In the genomic region with DNA sequence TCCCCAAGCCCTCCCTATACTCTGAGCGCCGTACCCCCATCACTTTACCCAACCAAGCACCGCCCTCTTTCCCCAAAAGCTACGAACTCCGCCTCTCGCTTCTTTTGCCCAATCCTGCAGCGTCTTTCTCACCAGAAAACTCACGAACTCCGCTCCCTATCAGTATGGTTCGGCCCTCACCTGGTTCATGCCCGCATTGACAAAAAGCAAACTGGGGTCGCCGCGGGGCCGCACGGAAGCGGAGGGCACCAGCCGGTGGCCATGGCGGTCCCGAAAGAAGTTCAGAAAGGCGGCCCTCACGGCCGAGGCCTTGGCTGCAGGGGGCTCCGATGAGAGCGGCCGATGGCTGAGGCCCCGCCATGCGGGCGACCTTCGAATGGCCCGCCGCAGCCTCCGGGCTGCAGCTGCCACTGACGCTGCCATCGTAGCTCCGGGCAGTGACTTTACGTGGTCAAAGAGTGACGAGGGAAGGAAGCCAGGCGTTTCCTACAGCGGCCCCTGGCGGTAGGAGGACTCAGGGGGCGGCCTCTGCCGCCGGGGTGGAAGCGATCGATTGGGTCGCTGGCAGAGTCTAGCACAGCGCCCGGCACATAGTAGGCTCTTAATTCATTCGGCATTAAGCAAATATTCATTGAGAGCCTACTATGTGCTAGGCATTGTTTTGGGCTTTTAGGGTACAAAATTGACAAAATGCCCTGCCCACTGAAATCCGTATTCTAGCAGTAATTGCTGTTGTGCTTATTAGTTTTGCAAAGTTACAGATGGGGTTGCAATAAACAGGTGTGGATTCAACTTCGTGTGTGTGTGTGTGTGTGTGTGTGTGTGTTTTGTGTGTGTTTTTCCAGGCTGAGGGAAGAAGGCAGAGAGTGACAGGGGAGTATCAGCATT, we compare ENCODE assay signal across 8 cellular contexts. TPM values are rescaled to one million over a fixed set of nuclear protein-coding genes. Genes with fewer than 3 reads are reported as not detected.
DNase-seq lines count a peak whose midpoint lies in the region; ATAC-seq and TF ChIP-seq lines count a peak whose summit lies in the region.

A gene (minus strand): TSS at position 447 of the 888 bp plus-strand sequence. CDS start 24 bp downstream, at position 423.

- H2AFZ ChIP-seq in SU-DHL-6 (ENCODE audit: low read depth, low read length, severe bottlenecking) (peak within 1 kb of the TSS; percentile 75), parathyroid adenoma (peak within 1 kb of the TSS; percentile 89)

- no peaks in the 10 kb centered on the region; the same call in 1 of the 2 replicates for H3K36me3 ChIP-seq in SU-DHL-6 (ENCODE audit: low read length)
- peaks cover 24% of the 10 kb centered on the region for H3K36me3 ChIP-seq in cardiac muscle cell
- H3K36me3 ChIP-seq in parathyroid adenoma (ENCODE audit: control insufficient read depth, insufficient read depth, low read length), result no peaks in the 10 kb centered on the region
- H3K36me3 ChIP-seq in tibial nerve, result peaks cover 0 to 37% (median 19%) of the 10 kb centered on the region in 3 donors

- peak; percentile 93 for ATAC-seq in HG02642 (IDR thresholded peaks at IDR 0.05; ENCODE audit: poor library complexity, unreplicated experiment)
- ATAC-seq in activated naive CD8-positive, alpha-beta T cell treated with anti-CD3 and anti-CD28 coated beads, Interleukin-2, amount 10 ng/mL, durations not matched to agents 7 days and 5 days (ENCODE audit: low read depth), result peak; percentile 93

- H3K9ac ChIP-seq in SU-DHL-6 (ENCODE audit: low read length) (peak within 1 kb of the TSS; percentile 74), parathyroid adenoma (peak within 1 kb of the TSS; percentile 25)

- peak in 1 of 2 donors; percentile 37 for TF ChIP-seq POLR2A in tibial nerve (IDR thresholded peaks at IDR 0.05)

- DNase-seq in NCI-H1092 treated with DMSO at 0.1 percent for 48 hours (lab: John Stamatoyannopoulos, UW), result peak; percentile 91
- DNase-seq in activated naive CD8-positive, alpha-beta T cell treated with anti-CD3 and anti-CD28 coated beads, Interleukin-2, amount 10 ng/mL, durations not matched to agents 7 days and 5 days, result peak; percentile 95
- DNase-seq in cardiac muscle cell (ENCODE audit: low read depth in 1 of 2, low spot score in 1 of 2), result peak; percentile 87 to 93
- DNase-seq in tibial nerve (ENCODE audit: low spot score in 2 of 2), result peak; percentile 64 to 82

- peaks cover 10% of the 10 kb centered on the region for H3K4me1 Mint-ChIP-seq in activated naive CD8-positive, alpha-beta T cell treated with anti-CD3 and anti-CD28 coated beads, Interleukin-2, amount 10 ng/mL, durations not matched to agents 7 days and 5 days

- H3K27ac Mint-ChIP-seq in activated naive CD8-positive, alpha-beta T cell treated with anti-CD3 and anti-CD28 coated beads, Interleukin-2, amount 10 ng/mL, durations not matched to agents 7 days and 5 days, result peak within 1 kb of the TSS; percentile 97

- H3K4me2 ChIP-seq in SU-DHL-6 (ENCODE audit: low read depth, low read length, poor library complexity, severe bottlenecking), result peak within 1 kb of the TSS; percentile 75
- H3K4me2 ChIP-seq in parathyroid adenoma (ENCODE audit: low read length), result peak within 1 kb of the TSS; percentile 88

- no peaks in the 10 kb centered on the region for H3K27me3 ChIP-seq in SU-DHL-6 (ENCODE audit: low read length)
- H3K27me3 ChIP-seq in cardiac muscle cell, result no peaks in the 10 kb centered on the region
- H3K27me3 ChIP-seq in parathyroid adenoma (ENCODE audit: control insufficient read depth, insufficient read depth, low read length), result no peaks in the 10 kb centered on the region
- H3K27me3 ChIP-seq in tibial nerve, result no peaks in the 10 kb centered on the region

- H3K79me2 ChIP-seq in SU-DHL-6 (ENCODE audit: insufficient read depth, low read length) (peaks cover 12% of the 10 kb centered on the region; the same call in 1 of the 2 replicates), parathyroid adenoma (peaks cover 2% of the 10 kb centered on the region)

- H3K4me3 ChIP-seq in SU-DHL-6 (ENCODE audit: insufficient read depth, low read length, poor library complexity, severe bottlenecking) (peak within 1 kb of the TSS; percentile 67), cardiac muscle cell (peak within 1 kb of the TSS; percentile 95), parathyroid adenoma (ENCODE audit: low read depth, low read length) (peak within 1 kb of the TSS; percentile 94), tibial nerve (peak within 1 kb of the TSS; percentile 69 to 84 (median 77))

- WGBS in tibial nerve, 2 donors, result 4 to 5% methylated on average over 31 to 42 of the region's 52 CpGs

- H3K27ac ChIP-seq in SU-DHL-6 (ENCODE audit: low read depth, low read length) (peak within 1 kb of the TSS; percentile 60), cardiac muscle cell (peak within 1 kb of the TSS; percentile 87), parathyroid adenoma (peak within 1 kb of the TSS; percentile 15), tibial nerve (peak within 1 kb of the TSS; percentile 37 to 84 (median 81))

- peaks cover 7% of the 10 kb centered on the region for H3K36me3 Mint-ChIP-seq in activated naive CD8-positive, alpha-beta T cell treated with anti-CD3 and anti-CD28 coated beads, Interleukin-2, amount 10 ng/mL, durations not matched to agents 7 days and 5 days

- TF ChIP-seq EP300 in tibial nerve (IDR thresholded peaks at IDR 0.05), result peak; percentile 65 to 88

- no peaks in the 10 kb centered on the region for H3F3A ChIP-seq in SU-DHL-6 (ENCODE audit: insufficient read depth)

- TF ChIP-seq CTCF in GM12872 (IDR thresholded peaks at IDR 0.05; ENCODE audit: insufficient read depth, low read depth, low read length), result peak; percentile 99
- peak; percentile 100 for TF ChIP-seq CTCF in SU-DHL-6 (IDR thresholded peaks at IDR 0.05; ENCODE audit: insufficient read depth, low read length, poor library complexity, severe bottlenecking)
- peak; percentile 98 for TF ChIP-seq CTCF in cardiac muscle cell (IDR thresholded peaks at IDR 0.05; ENCODE audit: low read depth, low read length)
- peak; percentile 99 for TF ChIP-seq CTCF in parathyroid adenoma (IDR thresholded peaks at IDR 0.05)
- TF ChIP-seq CTCF in tibial nerve (IDR thresholded peaks at IDR 0.05), result peak; percentile 92 to 98 (median 95)

- H3K9me3 ChIP-seq in SU-DHL-6 (ENCODE audit: insufficient read depth, low read length) (no peaks in the 10 kb centered on the region), cardiac muscle cell (ENCODE audit: low read depth) (no peaks in the 10 kb centered on the region), parathyroid adenoma (ENCODE audit: control insufficient read depth, low read length) (no peaks in the 10 kb centered on the region), tibial nerve (no peaks in the 10 kb centered on the region)

- POLR2A ChIA-PET in activated naive CD8-positive, alpha-beta T cell treated with anti-CD3 and anti-CD28 coated beads, Interleukin-2, amount 10 ng/mL, durations not matched to agents 7 days and 5 days (lab: Charles Lee), result interaction anchor here (0.6 to 1.3 kb wide), 7 partner anchors 17 to 74 kb away, joined by 3 to 6 read pairs (median 3); a partner anchor contains a TSS

- H3K27me3 Mint-ChIP-seq in activated naive CD8-positive, alpha-beta T cell treated with anti-CD3 and anti-CD28 coated beads, Interleukin-2, amount 10 ng/mL, durations not matched to agents 7 days and 5 days, result peaks cover 9% of the 10 kb centered on the region

- H3K9me2 ChIP-seq in SU-DHL-6 (replicated peaks; ENCODE audit: insufficient read depth, low read length), result no peaks in the 10 kb centered on the region

- no peaks in the 10 kb centered on the region for H4K20me1 ChIP-seq in SU-DHL-6 (ENCODE audit: low read depth, low read length)

- peak within 1 kb of the TSS; percentile 99 for H3K4me3 Mint-ChIP-seq in activated naive CD8-positive, alpha-beta T cell treated with anti-CD3 and anti-CD28 coated beads, Interleukin-2, amount 10 ng/mL, durations not matched to agents 7 days and 5 days

- H3K4me1 ChIP-seq in cardiac muscle cell (ENCODE audit: low read depth) (no peaks in the 10 kb centered on the region), parathyroid adenoma (no peaks in the 10 kb centered on the region), tibial nerve (peaks cover 0 to 15% (median 9%) of the 10 kb centered on the region in 4 donors)

- H3K9me3 Mint-ChIP-seq in activated naive CD8-positive, alpha-beta T cell treated with anti-CD3 and anti-CD28 coated beads, Interleukin-2, amount 10 ng/mL, durations not matched to agents 7 days and 5 days, result no peaks in the 10 kb centered on the region

RNA-seq across cellular contexts. Expression of the gene that starts here (rescaled TPM):
- total RNA-seq in activated naive CD8-positive, alpha-beta T cell treated with anti-CD3 and anti-CD28 coated beads, Interleukin-2, amount 10 ng/mL, durations not matched to agents 7 days and 5 days, result 10 to 100 TPM; 23.0 to 23.2 TPM
- total RNA-seq in cardiac muscle cell (20.9 and 26.7 TPM in 2 replicates), tibial nerve (10 to 100 TPM; 14.2 to 23.1 (median 17.7) TPM)
- polyA plus RNA-seq in cardiac muscle cell, result 17.3 and 22.9 TPM in 2 replicates

Comparison
In these comparisons a context has a peak if more than half of its experiments do, and no peak if none do; other contexts are left out.
1. Peak in every context shown above with its lines: DNase-seq, ATAC-seq, H3K4me3 ChIP-seq and H3K27ac ChIP-seq.
2. H3K27ac ChIP-seq: peak in every context shown above with its lines; median percentile 87 in cardiac muscle cell; 81 in tibial nerve; 60 in SU-DHL-6; 15 in parathyroid adenoma.